ENCODE assay signal across 16 cellular contexts in genomic region chrX:49120104-49120503, GRCh38. TPM values are rescaled to one million over a fixed set of nuclear protein-coding genes. Genes with fewer than 3 reads are reported as not detected.
DNase-seq lines count a peak whose midpoint lies in the region; ATAC-seq, FAIRE-seq and TF ChIP-seq lines count a peak whose summit lies in the region.
"Had no signal": no experiment of that assay in that cellular context is flagged by ENCODE, and none has a peak within 500 bp of the region (broad histone marks: within the 10 kb centered on the region; RNA-seq: fewer than 3 reads in every experiment).

No MANE protein-coding gene starts in this region.

- H3K27me3 ChIP-seq in mesendoderm (ENCODE audit: insufficient read depth, low read length, poor library complexity) (no peaks in the 10 kb centered on the region), A673 (replicated peaks; ENCODE audit: insufficient read depth, low read depth, low read length, poor library complexity) (no peaks in the 10 kb centered on the region)
- H3K27me3 ChIP-seq: left lung, suprapubic skin had no signal

- no peak for FAIRE-seq in HTR-8/SVneo (lab: Jason Lieb, UNC)
- FAIRE-seq: frontal cortex had no signal

- H3K27me3 Mint-ChIP-seq in activated CD8-positive, alpha-beta T cell treated with anti-CD3 and anti-CD28 coated beads for 36 hours, result no peaks in the 10 kb centered on the region
- H3K27me3 Mint-ChIP-seq in activated CD8-positive, alpha-beta T cell treated with anti-CD3 and anti-CD28 coated beads, Interleukin-2, amount 10 ng/mL, durations not matched to agents 7 days and 5 days (ENCODE audit: low read depth), result no peaks in the 10 kb centered on the region
- peaks cover 2% of the 10 kb centered on the region; the same call in 1 of the 2 replicates for H3K27me3 Mint-ChIP-seq in HFFc6 (ENCODE audit: insufficient read depth)
- H3K27me3 Mint-ChIP-seq in activated T-helper 17 cell treated with anti-CD3 and anti-CD28 coated beads, Interleukin-2, amount 50 U/mL, for 72 hours, result no peaks in the 10 kb centered on the region
- H3K27me3 Mint-ChIP-seq: activated B cell treated with CpG ODN at 0.5 μM for 24 hours had no signal

- no peak overlapping the region for H3K4ac ChIP-seq in mesendoderm (ENCODE audit: low read depth, low read length)

- no peak for DNase-seq in activated CD8-positive, alpha-beta T cell treated with anti-CD3 and anti-CD28 coated beads for 36 hours
- no peak for DNase-seq in activated CD8-positive, alpha-beta T cell treated with anti-CD3 and anti-CD28 coated beads, Interleukin-2, amount 10 ng/mL, durations not matched to agents 7 days and 5 days
- DNase-seq in HFFc6, result no peak
- DNase-seq in mesendoderm, result peak; percentile 25
- no peak for DNase-seq in HTR-8/SVneo (ENCODE audit: insufficient read length, low spot score)
- DNase-seq in A673 (ENCODE audit: low spot score), result no peak
- DNase-seq: activated B cell treated with CpG ODN at 0.5 μM for 24 hours; activated T-cell treated with anti-CD3 and anti-CD28 coated beads for 4 hours; amniotic stem cell; left lung; NCI-H774; stimulated activated CD4-positive, alpha-beta T cell treated with anti-CD3 and anti-CD28 coated beads, Interleukin-2, amount 100 ng/mL, for 48 hours had no signal

- H3K4me2 ChIP-seq in mesendoderm (ENCODE audit: low read length), result no peak overlapping the region

- no peak overlapping the region for H3K9ac ChIP-seq in mesendoderm (ENCODE audit: low read length)

- no peak overlapping the region for H2BK15ac ChIP-seq in mesendoderm (replicated peaks; ENCODE audit: low read depth)

- H3K79me2 ChIP-seq in mesendoderm (ENCODE audit: control insufficient read depth, insufficient read depth, low read length), result peaks cover 4% of the 10 kb centered on the region

- WGBS in mesendoderm (ENCODE audit: extremely low coverage, insufficient coverage, low lambda C conversion rate), result no CpG with 5 or more reads among the region's 1 CpG

- no peak overlapping the region for H3K4me3 Mint-ChIP-seq in activated CD8-positive, alpha-beta T cell treated with anti-CD3 and anti-CD28 coated beads for 36 hours
- no peak overlapping the region for H3K4me3 Mint-ChIP-seq in activated CD8-positive, alpha-beta T cell treated with anti-CD3 and anti-CD28 coated beads, Interleukin-2, amount 10 ng/mL, durations not matched to agents 7 days and 5 days
- H3K4me3 Mint-ChIP-seq in HFFc6, result no peak overlapping the region
- no peak overlapping the region for H3K4me3 Mint-ChIP-seq in activated T-helper 17 cell treated with anti-CD3 and anti-CD28 coated beads, Interleukin-2, amount 50 U/mL, for 72 hours
- H3K4me3 Mint-ChIP-seq: activated B cell treated with CpG ODN at 0.5 μM for 24 hours had no signal

- H2AK5ac ChIP-seq in mesendoderm (ENCODE audit: low read length), result no peak overlapping the region

- ATAC-seq in activated CD8-positive, alpha-beta T cell treated with anti-CD3 and anti-CD28 coated beads for 36 hours, result no peak
- no peak for ATAC-seq in activated CD8-positive, alpha-beta T cell treated with anti-CD3 and anti-CD28 coated beads, Interleukin-2, amount 10 ng/mL, durations not matched to agents 7 days and 5 days
- ATAC-seq in activated T-helper 17 cell treated with anti-CD3 and anti-CD28 coated beads, Interleukin-2, amount 50 U/mL, for 72 hours (replicated peaks), result no peak
- ATAC-seq in GM21367 (IDR thresholded peaks at IDR 0.05; ENCODE audit: unreplicated experiment), result no peak
- ATAC-seq: left lung had no signal

- H3K4me3 ChIP-seq in mesendoderm (ENCODE audit: low read length) (no peak overlapping the region), A673 (ENCODE audit: low read depth, low read length, poor library complexity, severe bottlenecking) (no peak overlapping the region)
- H3K4me3 ChIP-seq: left lung, suprapubic skin had no signal

- H4K8ac ChIP-seq in mesendoderm (ENCODE audit: low read depth, low read length), result no peak overlapping the region

- H3K36me3 ChIP-seq in mesendoderm (ENCODE audit: control insufficient read depth, insufficient read depth, low read length), result no peaks in the 10 kb centered on the region
- H3K36me3 ChIP-seq in A673 (ENCODE audit: insufficient read depth, low read length, poor library complexity, severe bottlenecking), result peaks cover 5% of the 10 kb centered on the region

- no peak overlapping the region for H4K5ac ChIP-seq in mesendoderm (ENCODE audit: low read length)

- intact Hi-C loops in activated CD8-positive, alpha-beta T cell treated with anti-CD3 and anti-CD28 coated beads for 36 hours (cut with micrococcal nuclease), result no loop called here
- intact Hi-C loops in A673 (cut with micrococcal nuclease; ENCODE audit: unreplicated experiment), result no loop called here

- no peaks in the 10 kb centered on the region for H3K9me3 ChIP-seq in A673 (ENCODE audit: low read depth, low read length, poor library complexity, severe bottlenecking)
- H3K9me3 ChIP-seq: left lung, suprapubic skin had no signal

- POLR2A ChIA-PET in activated CD8-positive, alpha-beta T cell treated with anti-CD3 and anti-CD28 coated beads for 36 hours (lab: Charles Lee), result interaction anchor here (1.2 kb wide), 1 partner anchor 38 kb away, joined by 3 read pairs; no protein-coding TSS in a partner anchor
- POLR2A ChIA-PET in activated CD8-positive, alpha-beta T cell treated with anti-CD3 and anti-CD28 coated beads, Interleukin-2, amount 10 ng/mL, durations not matched to agents 7 days and 5 days (lab: Charles Lee), result no interaction called here
- POLR2A ChIA-PET in A673 (lab: Charles Lee; ENCODE audit: low non-redundant PET), result no interaction called here

- no peak overlapping the region for H3K56ac ChIP-seq in mesendoderm (ENCODE audit: low read length)

- H3K79me1 ChIP-seq in mesendoderm (ENCODE audit: low read length), result no peaks in the 10 kb centered on the region

- H3K18ac ChIP-seq in mesendoderm (ENCODE audit: low read length), result no peak overlapping the region

- H3K4me1 ChIP-seq in mesendoderm (ENCODE audit: control insufficient read depth, low read depth, low read length) (no peaks in the 10 kb centered on the region), A673 (ENCODE audit: insufficient read depth, low read length, poor library complexity, severe bottlenecking) (no peaks in the 10 kb centered on the region)

- no peak for TF ChIP-seq CTCF in activated CD8-positive, alpha-beta T cell treated with anti-CD3 and anti-CD28 coated beads for 36 hours (IDR thresholded peaks at IDR 0.05)
- no peak for TF ChIP-seq CTCF in HFFc6 (IDR thresholded peaks at IDR 0.05)
- no peak for TF ChIP-seq CTCF in A673 (conservative IDR thresholded peaks at IDR 0.05; ENCODE audit: low read depth, low read length)

- peaks cover 33% of the 10 kb centered on the region for H3K4me1 Mint-ChIP-seq in activated CD8-positive, alpha-beta T cell treated with anti-CD3 and anti-CD28 coated beads for 36 hours (ENCODE audit: low read depth)
- H3K4me1 Mint-ChIP-seq in activated CD8-positive, alpha-beta T cell treated with anti-CD3 and anti-CD28 coated beads, Interleukin-2, amount 10 ng/mL, durations not matched to agents 7 days and 5 days (ENCODE audit: low read depth), result peaks cover 41% of the 10 kb centered on the region
- peaks cover 18% of the 10 kb centered on the region for H3K4me1 Mint-ChIP-seq in HFFc6 (ENCODE audit: low read depth)
- peaks cover 28% of the 10 kb centered on the region for H3K4me1 Mint-ChIP-seq in activated T-helper 17 cell treated with anti-CD3 and anti-CD28 coated beads, Interleukin-2, amount 50 U/mL, for 72 hours

- no TSS peak for BruUV-seq in A673 (replicated peaks; lab: Mats Ljungman, UMichigan)

- H3K23ac ChIP-seq in mesendoderm (ENCODE audit: low read length), result no peak overlapping the region

- H3K27ac ChIP-seq in mesendoderm (ENCODE audit: low read depth, low read length), result no peak overlapping the region
- H3K27ac ChIP-seq in A673 (ENCODE audit: low read depth, low read length, poor library complexity, severe bottlenecking), result no peak overlapping the region
- H3K27ac ChIP-seq: left lung, suprapubic skin had no signal

- peaks cover 32% of the 10 kb centered on the region for H3K36me3 Mint-ChIP-seq in activated CD8-positive, alpha-beta T cell treated with anti-CD3 and anti-CD28 coated beads for 36 hours (ENCODE audit: low read depth)
- peaks cover 40% of the 10 kb centered on the region for H3K36me3 Mint-ChIP-seq in activated CD8-positive, alpha-beta T cell treated with anti-CD3 and anti-CD28 coated beads, Interleukin-2, amount 10 ng/mL, durations not matched to agents 7 days and 5 days (ENCODE audit: low read depth)
- peaks cover 15% of the 10 kb centered on the region for H3K36me3 Mint-ChIP-seq in HFFc6 (ENCODE audit: low read depth)
- H3K36me3 Mint-ChIP-seq in activated T-helper 17 cell treated with anti-CD3 and anti-CD28 coated beads, Interleukin-2, amount 50 U/mL, for 72 hours (ENCODE audit: low read depth), result peaks cover 68% of the 10 kb centered on the region

- peak overlapping the region; percentile 1 for H3K27ac Mint-ChIP-seq in activated CD8-positive, alpha-beta T cell treated with anti-CD3 and anti-CD28 coated beads for 36 hours
- H3K27ac Mint-ChIP-seq in activated CD8-positive, alpha-beta T cell treated with anti-CD3 and anti-CD28 coated beads, Interleukin-2, amount 10 ng/mL, durations not matched to agents 7 days and 5 days, result no peak overlapping the region
- 0 out of 2 replicates have a peak overlapping the region, but pooled peaks have one; percentile 44 for H3K27ac Mint-ChIP-seq in HFFc6
- H3K27ac Mint-ChIP-seq in activated T-helper 17 cell treated with anti-CD3 and anti-CD28 coated beads, Interleukin-2, amount 50 U/mL, for 72 hours, result peak overlapping the region; percentile 9
- H3K27ac Mint-ChIP-seq: activated B cell treated with CpG ODN at 0.5 μM for 24 hours had no signal

- no peak overlapping the region for H2BK120ac ChIP-seq in mesendoderm (ENCODE audit: low read depth, low read length)

- no peak overlapping the region for H2BK5ac ChIP-seq in mesendoderm (ENCODE audit: low read length)

- no peaks in the 10 kb centered on the region for H3K9me3 Mint-ChIP-seq in activated CD8-positive, alpha-beta T cell treated with anti-CD3 and anti-CD28 coated beads for 36 hours
- no peaks in the 10 kb centered on the region for H3K9me3 Mint-ChIP-seq in activated CD8-positive, alpha-beta T cell treated with anti-CD3 and anti-CD28 coated beads, Interleukin-2, amount 10 ng/mL, durations not matched to agents 7 days and 5 days (ENCODE audit: insufficient read depth)
- H3K9me3 Mint-ChIP-seq in HFFc6, result no peaks in the 10 kb centered on the region
- H3K9me3 Mint-ChIP-seq in activated T-helper 17 cell treated with anti-CD3 and anti-CD28 coated beads, Interleukin-2, amount 50 U/mL, for 72 hours, result no peaks in the 10 kb centered on the region
- H3K9me3 Mint-ChIP-seq: activated B cell treated with CpG ODN at 0.5 μM for 24 hours had no signal

- CTCF ChIA-PET in activated CD8-positive, alpha-beta T cell treated with anti-CD3 and anti-CD28 coated beads for 36 hours (lab: Charles Lee), result interaction anchor here (1.6 kb wide), 1 partner anchor 14 kb away, joined by 6 read pairs; no protein-coding TSS in a partner anchor
- CTCF ChIA-PET in activated CD8-positive, alpha-beta T cell treated with anti-CD3 and anti-CD28 coated beads, Interleukin-2, amount 10 ng/mL, durations not matched to agents 7 days and 5 days (lab: Charles Lee), result interaction anchor here (1.0 kb wide), 1 partner anchor 36 kb away, joined by 4 read pairs; no protein-coding TSS in a partner anchor
- CTCF ChIA-PET in A673 (lab: Charles Lee), result no interaction called here

RNA-seq across cellular contexts. Expression of gene GPKOW, which starts 3.4 kb away (rescaled TPM):
- 10 to 100 TPM; 18.5 to 19.0 TPM for total RNA-seq in activated CD8-positive, alpha-beta T cell treated with anti-CD3 and anti-CD28 coated beads for 36 hours
- 10 to 100 TPM; 26.1 to 26.2 TPM for total RNA-seq in activated CD8-positive, alpha-beta T cell treated with anti-CD3 and anti-CD28 coated beads, Interleukin-2, amount 10 ng/mL, durations not matched to agents 7 days and 5 days
- total RNA-seq in HFFc6 (2021; fragmentation: NEBNext Ultra II Directional; extraction: Animal tissue kit (Norgen Biotek cat#: 25700)), result 10 to 100 TPM; 20.6 to 27.0 (median 23.7) TPM
- total RNA-seq in activated T-helper 17 cell treated with anti-CD3 and anti-CD28 coated beads, Interleukin-2, amount 50 U/mL, for 72 hours, result 10 to 100 TPM; 17.3 to 18.1 TPM
- polyA plus RNA-seq in mesendoderm (2013, experiment 1 of 2), result 12.7 TPM
- polyA plus RNA-seq in mesendoderm (2013, experiment 2 of 2), result 13.2 TPM
- total RNA-seq in A673 (2021), result 24.9 and 29.1 TPM in 2 replicates

RNA-seq across cellular contexts. Expression of gene WDR45, which starts 40.4 kb away (rescaled TPM):
- 10 to 100 TPM; 16.9 to 19.6 TPM for total RNA-seq in activated CD8-positive, alpha-beta T cell treated with anti-CD3 and anti-CD28 coated beads for 36 hours
- 10 to 100 TPM; 29.1 to 29.4 TPM for total RNA-seq in activated CD8-positive, alpha-beta T cell treated with anti-CD3 and anti-CD28 coated beads, Interleukin-2, amount 10 ng/mL, durations not matched to agents 7 days and 5 days
- total RNA-seq in HFFc6 (2021; fragmentation: NEBNext Ultra II Directional; extraction: Animal tissue kit (Norgen Biotek cat#: 25700)), result 10 to 100 TPM; 37.4 to 46.6 (median 41.0) TPM
- 10 to 100 TPM; 40.6 to 44.5 TPM for total RNA-seq in activated T-helper 17 cell treated with anti-CD3 and anti-CD28 coated beads, Interleukin-2, amount 50 U/mL, for 72 hours
- 26.2 TPM for polyA plus RNA-seq in mesendoderm (2013, experiment 1 of 2)
- polyA plus RNA-seq in mesendoderm (2013, experiment 2 of 2), result 25.9 TPM
- total RNA-seq in A673 (2021), result 31.8 and 40.5 TPM in 2 replicates

RNA-seq across cellular contexts. Expression of gene MAGIX, which starts 42.5 kb away (rescaled TPM):
- under 1 TPM; 0.54 to 0.87 TPM for total RNA-seq in activated CD8-positive, alpha-beta T cell treated with anti-CD3 and anti-CD28 coated beads for 36 hours
- total RNA-seq in activated CD8-positive, alpha-beta T cell treated with anti-CD3 and anti-CD28 coated beads, Interleukin-2, amount 10 ng/mL, durations not matched to agents 7 days and 5 days, result 1 to 10 TPM in 1 of 2 experiments, under 1 TPM in 1; 0.97 to 1.5 TPM
- total RNA-seq in HFFc6 (2021; fragmentation: NEBNext Ultra II Directional; extraction: Animal tissue kit (Norgen Biotek cat#: 25700)), result 1 to 10 TPM in 5 of 6 experiments, under 1 TPM in 1; 0.94 to 1.9 (median 1.1) TPM
- total RNA-seq in activated T-helper 17 cell treated with anti-CD3 and anti-CD28 coated beads, Interleukin-2, amount 50 U/mL, for 72 hours, result 1 to 10 TPM; 1.5 to 3.7 TPM
- polyA plus RNA-seq in mesendoderm (2013, experiment 1 of 2), result 0.29 TPM
- 0.38 TPM for polyA plus RNA-seq in mesendoderm (2013, experiment 2 of 2)
- 1.1 and 1.5 TPM in 2 replicates for total RNA-seq in A673 (2021)

RNA-seq across cellular contexts. Expression of gene PRAF2, which starts 46.3 kb away (rescaled TPM):
- total RNA-seq in activated CD8-positive, alpha-beta T cell treated with anti-CD3 and anti-CD28 coated beads for 36 hours, result 10 to 100 TPM; 10.8 to 12.4 TPM
- total RNA-seq in activated CD8-positive, alpha-beta T cell treated with anti-CD3 and anti-CD28 coated beads, Interleukin-2, amount 10 ng/mL, durations not matched to agents 7 days and 5 days, result 10 to 100 TPM; 19.7 to 22.6 TPM
- total RNA-seq in HFFc6 (2021; fragmentation: NEBNext Ultra II Directional; extraction: Animal tissue kit (Norgen Biotek cat#: 25700)), result 100 to 1,000 TPM in 1 of 6 experiments, 10 to 100 TPM in 5; 68.0 to 100 (median 76.7) TPM
- 10 to 100 TPM; 14.3 to 21.7 TPM for total RNA-seq in activated T-helper 17 cell treated with anti-CD3 and anti-CD28 coated beads, Interleukin-2, amount 50 U/mL, for 72 hours
- 11.3 TPM for polyA plus RNA-seq in mesendoderm (2013, experiment 1 of 2)
- polyA plus RNA-seq in mesendoderm (2013, experiment 2 of 2), result 10.4 TPM
- total RNA-seq in A673 (2021), result 21.3 and 24.3 TPM in 2 replicates

RNA-seq across cellular contexts. Expression of gene PLP2, which starts 51.6 kb away (rescaled TPM):
- total RNA-seq in activated CD8-positive, alpha-beta T cell treated with anti-CD3 and anti-CD28 coated beads for 36 hours, result 100 to 1,000 TPM; 130 to 136 TPM
- 100 to 1,000 TPM; 203 to 214 TPM for total RNA-seq in activated CD8-positive, alpha-beta T cell treated with anti-CD3 and anti-CD28 coated beads, Interleukin-2, amount 10 ng/mL, durations not matched to agents 7 days and 5 days
- total RNA-seq in HFFc6 (2021; fragmentation: NEBNext Ultra II Directional; extraction: Animal tissue kit (Norgen Biotek cat#: 25700)), result 100 to 1,000 TPM; 163 to 214 (median 178) TPM
- 100 to 1,000 TPM; 228 to 233 TPM for total RNA-seq in activated T-helper 17 cell treated with anti-CD3 and anti-CD28 coated beads, Interleukin-2, amount 50 U/mL, for 72 hours
- 8.1 TPM for polyA plus RNA-seq in mesendoderm (2013, experiment 1 of 2)
- 8.2 TPM for polyA plus RNA-seq in mesendoderm (2013, experiment 2 of 2)
- total RNA-seq in A673 (2021), result 70.0 and 87.5 TPM in 2 replicates
